1 cellular context compared by ENCODE assay signal in the genomic region with DNA sequence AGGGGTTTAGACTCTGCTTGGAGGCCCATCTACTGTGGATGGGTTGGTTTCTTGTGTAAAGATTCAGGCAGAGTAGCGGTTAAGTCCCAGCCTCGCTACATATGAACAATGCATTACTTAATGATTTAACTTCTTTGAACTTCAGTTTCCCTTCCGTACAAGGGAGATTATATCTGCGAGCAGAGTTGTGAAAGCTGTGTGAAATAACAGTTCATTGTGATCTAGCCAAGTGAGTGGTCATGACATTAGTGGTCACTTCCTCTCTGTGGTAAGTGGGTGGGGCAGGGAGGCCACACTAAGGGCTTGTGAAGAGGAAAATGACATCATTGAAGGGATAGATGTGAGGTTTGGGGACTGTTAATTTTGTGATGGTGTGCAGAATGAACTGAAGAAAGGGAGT.
TF ChIP-seq lines count a peak whose summit lies in the region.

No MANE protein-coding gene starts in this region.

TF ChIP-seq in GM23338, 12 proteins besides CTCF, POLR2A, EP300 and RAD21 (continued from another document):
- TF ChIP-seq, protein P1, sequence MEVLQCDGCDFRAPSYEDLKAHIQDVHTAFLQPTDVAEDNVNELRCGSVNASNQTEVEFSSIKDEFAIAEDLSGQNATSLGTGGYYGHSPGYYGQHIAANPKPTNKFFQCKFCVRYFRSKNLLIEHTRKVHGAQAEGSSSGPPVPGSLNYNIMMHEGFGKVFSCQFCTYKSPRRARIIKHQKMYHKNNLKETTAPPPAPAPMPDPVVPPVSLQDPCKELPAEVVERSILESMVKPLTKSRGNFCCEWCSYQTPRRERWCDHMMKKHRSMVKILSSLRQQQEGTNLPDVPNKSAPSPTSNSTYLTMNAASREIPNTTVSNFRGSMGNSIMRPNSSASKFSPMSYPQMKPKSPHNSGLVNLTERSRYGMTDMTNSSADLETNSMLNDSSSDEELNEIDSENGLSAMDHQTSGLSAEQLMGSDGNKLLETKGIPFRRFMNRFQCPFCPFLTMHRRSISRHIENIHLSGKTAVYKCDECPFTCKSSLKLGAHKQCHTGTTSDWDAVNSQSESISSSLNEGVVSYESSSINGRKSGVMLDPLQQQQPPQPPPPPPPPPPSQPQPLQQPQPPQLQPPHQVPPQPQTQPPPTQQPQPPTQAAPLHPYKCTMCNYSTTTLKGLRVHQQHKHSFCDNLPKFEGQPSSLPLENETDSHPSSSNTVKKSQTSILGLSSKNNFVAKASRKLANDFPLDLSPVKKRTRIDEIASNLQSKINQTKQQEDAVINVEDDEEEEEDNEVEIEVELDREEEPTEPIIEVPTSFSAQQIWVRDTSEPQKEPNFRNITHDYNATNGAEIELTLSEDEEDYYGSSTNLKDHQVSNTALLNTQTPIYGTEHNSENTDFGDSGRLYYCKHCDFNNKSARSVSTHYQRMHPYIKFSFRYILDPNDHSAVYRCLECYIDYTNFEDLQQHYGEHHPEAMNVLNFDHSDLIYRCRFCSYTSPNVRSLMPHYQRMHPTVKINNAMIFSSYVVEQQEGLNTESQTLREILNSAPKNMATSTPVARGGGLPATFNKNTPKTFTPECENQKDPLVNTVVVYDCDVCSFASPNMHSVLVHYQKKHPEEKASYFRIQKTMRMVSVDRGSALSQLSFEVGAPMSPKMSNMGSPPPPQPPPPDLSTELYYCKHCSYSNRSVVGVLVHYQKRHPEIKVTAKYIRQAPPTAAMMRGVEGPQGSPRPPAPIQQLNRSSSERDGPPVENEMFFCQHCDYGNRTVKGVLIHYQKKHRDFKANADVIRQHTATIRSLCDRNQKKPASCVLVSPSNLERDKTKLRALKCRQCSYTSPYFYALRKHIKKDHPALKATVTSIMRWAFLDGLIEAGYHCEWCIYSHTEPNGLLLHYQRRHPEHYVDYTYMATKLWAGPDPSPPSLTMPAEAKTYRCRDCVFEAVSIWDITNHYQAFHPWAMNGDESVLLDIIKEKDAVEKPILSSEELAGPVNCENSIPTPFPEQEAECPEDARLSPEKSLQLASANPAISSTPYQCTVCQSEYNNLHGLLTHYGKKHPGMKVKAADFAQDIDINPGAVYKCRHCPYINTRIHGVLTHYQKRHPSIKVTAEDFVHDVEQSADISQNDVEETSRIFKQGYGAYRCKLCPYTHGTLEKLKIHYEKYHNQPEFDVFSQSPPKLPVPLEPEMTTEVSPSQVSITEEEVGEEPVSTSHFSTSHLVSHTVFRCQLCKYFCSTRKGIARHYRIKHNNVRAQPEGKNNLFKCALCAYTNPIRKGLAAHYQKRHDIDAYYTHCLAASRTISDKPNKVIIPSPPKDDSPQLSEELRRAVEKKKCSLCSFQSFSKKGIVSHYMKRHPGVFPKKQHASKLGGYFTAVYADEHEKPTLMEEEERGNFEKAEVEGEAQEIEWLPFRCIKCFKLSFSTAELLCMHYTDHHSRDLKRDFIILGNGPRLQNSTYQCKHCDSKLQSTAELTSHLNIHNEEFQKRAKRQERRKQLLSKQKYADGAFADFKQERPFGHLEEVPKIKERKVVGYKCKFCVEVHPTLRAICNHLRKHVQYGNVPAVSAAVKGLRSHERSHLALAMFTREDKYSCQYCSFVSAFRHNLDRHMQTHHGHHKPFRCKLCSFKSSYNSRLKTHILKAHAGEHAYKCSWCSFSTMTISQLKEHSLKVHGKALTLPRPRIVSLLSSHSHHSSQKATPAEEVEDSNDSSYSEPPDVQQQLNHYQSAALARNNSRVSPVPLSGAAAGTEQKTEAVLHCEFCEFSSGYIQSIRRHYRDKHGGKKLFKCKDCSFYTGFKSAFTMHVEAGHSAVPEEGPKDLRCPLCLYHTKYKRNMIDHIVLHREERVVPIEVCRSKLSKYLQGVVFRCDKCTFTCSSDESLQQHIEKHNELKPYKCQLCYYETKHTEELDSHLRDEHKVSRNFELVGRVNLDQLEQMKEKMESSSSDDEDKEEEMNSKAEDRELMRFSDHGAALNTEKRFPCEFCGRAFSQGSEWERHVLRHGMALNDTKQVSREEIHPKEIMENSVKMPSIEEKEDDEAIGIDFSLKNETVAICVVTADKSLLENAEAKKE (CRISPR knock-in tag; IDR thresholded peaks at IDR 0.05) = no peak
- TF ChIP-seq CREB1 (CRISPR knock-in tag; IDR thresholded peaks at IDR 0.05; ENCODE audit: low read depth) (no peak), STAT1 (IDR thresholded peaks at IDR 0.05; ENCODE audit: unreplicated experiment) (no peak), EZH2 (IDR thresholded peaks at IDR 0.05; ENCODE audit: low read depth, unreplicated experiment) (no peak), ZNF114 (CRISPR knock-in tag; IDR thresholded peaks at IDR 0.05) (no peak), POLR2AphosphoS5 (IDR thresholded peaks at IDR 0.05; ENCODE audit: low read depth) (no peak), EZH2phosphoT487 (IDR thresholded peaks at IDR 0.05; ENCODE audit: unreplicated experiment) (no peak), JUNB (IDR thresholded peaks at IDR 0.05; ENCODE audit: unreplicated experiment) (no peak), ZNF331 (CRISPR knock-in tag; IDR thresholded peaks at IDR 0.05; ENCODE audit: low read depth) (no peak)
- TF ChIP-seq, protein P2, sequence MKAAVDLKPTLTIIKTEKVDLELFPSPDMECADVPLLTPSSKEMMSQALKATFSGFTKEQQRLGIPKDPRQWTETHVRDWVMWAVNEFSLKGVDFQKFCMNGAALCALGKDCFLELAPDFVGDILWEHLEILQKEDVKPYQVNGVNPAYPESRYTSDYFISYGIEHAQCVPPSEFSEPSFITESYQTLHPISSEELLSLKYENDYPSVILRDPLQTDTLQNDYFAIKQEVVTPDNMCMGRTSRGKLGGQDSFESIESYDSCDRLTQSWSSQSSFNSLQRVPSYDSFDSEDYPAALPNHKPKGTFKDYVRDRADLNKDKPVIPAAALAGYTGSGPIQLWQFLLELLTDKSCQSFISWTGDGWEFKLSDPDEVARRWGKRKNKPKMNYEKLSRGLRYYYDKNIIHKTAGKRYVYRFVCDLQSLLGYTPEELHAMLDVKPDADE (IDR thresholded peaks at IDR 0.05) = no peak
- TF ChIP-seq, protein P3, sequence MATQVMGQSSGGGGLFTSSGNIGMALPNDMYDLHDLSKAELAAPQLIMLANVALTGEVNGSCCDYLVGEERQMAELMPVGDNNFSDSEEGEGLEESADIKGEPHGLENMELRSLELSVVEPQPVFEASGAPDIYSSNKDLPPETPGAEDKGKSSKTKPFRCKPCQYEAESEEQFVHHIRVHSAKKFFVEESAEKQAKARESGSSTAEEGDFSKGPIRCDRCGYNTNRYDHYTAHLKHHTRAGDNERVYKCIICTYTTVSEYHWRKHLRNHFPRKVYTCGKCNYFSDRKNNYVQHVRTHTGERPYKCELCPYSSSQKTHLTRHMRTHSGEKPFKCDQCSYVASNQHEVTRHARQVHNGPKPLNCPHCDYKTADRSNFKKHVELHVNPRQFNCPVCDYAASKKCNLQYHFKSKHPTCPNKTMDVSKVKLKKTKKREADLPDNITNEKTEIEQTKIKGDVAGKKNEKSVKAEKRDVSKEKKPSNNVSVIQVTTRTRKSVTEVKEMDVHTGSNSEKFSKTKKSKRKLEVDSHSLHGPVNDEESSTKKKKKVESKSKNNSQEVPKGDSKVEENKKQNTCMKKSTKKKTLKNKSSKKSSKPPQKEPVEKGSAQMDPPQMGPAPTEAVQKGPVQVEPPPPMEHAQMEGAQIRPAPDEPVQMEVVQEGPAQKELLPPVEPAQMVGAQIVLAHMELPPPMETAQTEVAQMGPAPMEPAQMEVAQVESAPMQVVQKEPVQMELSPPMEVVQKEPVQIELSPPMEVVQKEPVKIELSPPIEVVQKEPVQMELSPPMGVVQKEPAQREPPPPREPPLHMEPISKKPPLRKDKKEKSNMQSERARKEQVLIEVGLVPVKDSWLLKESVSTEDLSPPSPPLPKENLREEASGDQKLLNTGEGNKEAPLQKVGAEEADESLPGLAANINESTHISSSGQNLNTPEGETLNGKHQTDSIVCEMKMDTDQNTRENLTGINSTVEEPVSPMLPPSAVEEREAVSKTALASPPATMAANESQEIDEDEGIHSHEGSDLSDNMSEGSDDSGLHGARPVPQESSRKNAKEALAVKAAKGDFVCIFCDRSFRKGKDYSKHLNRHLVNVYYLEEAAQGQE (IDR thresholded peaks at IDR 0.05; ENCODE audit: unreplicated experiment) = no peak
TF ChIP-seq in GM23338: peak in this region for 0.
